1 cellular context compared by ENCODE assay signal in genomic region chr16:22262460-22262859, GRCh38.
TF ChIP-seq lines count a peak whose summit lies in the region.

No MANE protein-coding gene starts in this region.

TF ChIP-seq in IMR-90, 13 proteins besides CTCF, POLR2A, EP300 and RAD21:
- TF ChIP-seq, protein P1, sequence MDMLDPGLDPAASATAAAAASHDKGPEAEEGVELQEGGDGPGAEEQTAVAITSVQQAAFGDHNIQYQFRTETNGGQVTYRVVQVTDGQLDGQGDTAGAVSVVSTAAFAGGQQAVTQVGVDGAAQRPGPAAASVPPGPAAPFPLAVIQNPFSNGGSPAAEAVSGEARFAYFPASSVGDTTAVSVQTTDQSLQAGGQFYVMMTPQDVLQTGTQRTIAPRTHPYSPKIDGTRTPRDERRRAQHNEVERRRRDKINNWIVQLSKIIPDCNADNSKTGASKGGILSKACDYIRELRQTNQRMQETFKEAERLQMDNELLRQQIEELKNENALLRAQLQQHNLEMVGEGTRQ (IDR thresholded peaks at IDR 0.05; ENCODE audit: low read depth, low read length) = no peak
- 0 out of 2 replicates have a peak, but pooled peaks have one; percentile 1 for TF ChIP-seq CEBPB (IDR thresholded peaks at IDR 0.05; ENCODE audit: low read depth, low read length)
